ENCODE assay signal across 13 cellular contexts in the genomic region with DNA sequence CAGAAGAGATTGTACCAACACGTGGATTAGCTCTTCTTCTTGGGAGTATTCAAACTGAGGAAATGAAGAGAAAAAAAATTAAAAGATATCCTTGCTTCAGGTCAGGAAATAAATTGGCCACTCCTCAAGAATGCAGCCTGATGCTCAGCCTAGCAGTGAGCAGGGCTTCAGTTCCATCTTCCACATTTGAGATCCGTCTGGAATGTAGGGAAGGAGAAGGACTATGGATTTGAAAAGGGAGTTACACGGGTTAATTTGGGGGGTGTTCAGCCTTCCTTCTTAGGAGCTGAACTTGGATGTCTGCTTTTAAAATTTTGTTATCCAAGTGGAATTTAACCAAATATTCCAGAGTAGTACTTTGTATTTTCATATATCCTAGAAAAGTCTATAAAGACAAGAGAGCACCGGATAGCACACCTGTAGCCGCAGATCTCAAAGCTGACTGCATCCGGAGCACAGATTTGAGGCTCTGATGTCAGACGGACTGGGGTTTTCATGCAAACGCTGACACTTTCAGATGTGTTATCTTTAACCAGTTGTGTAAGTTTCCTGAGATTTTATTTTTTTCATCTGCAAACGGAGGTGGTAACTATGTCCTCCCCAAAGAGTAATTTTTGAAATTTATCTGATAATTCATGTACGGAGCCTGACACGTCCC.
"Had no signal": no experiment of that assay in that cellular context is flagged by ENCODE, and none has a peak within 500 bp of the region (broad histone marks: within the 10 kb centered on the region; RNA-seq: fewer than 3 reads in every experiment).

No MANE protein-coding gene starts in this region.

- H3K36me3 Mint-ChIP-seq: activated CD4-positive, alpha-beta memory T cell treated with anti-CD3 and anti-CD28 coated beads for 36 hours; activated CD8-positive, alpha-beta memory T cell treated with anti-CD3 and anti-CD28 coated beads, Interleukin-2, amount 10 ng/mL, durations not matched to agents 7 days and 5 days; naive thymus-derived CD8-positive, alpha-beta T cell had no signal

- H3K36me3 ChIP-seq: thyroid gland had no signal

- DNase-seq: activated CD4-positive, alpha-beta memory T cell treated with anti-CD3 and anti-CD28 coated beads for 36 hours; activated CD8-positive, alpha-beta memory T cell treated with anti-CD3 and anti-CD28 coated beads, Interleukin-2, amount 10 ng/mL, durations not matched to agents 7 days and 5 days; activated naive CD4-positive, alpha-beta T cell treated with anti-CD3 and anti-CD28 coated beads for 36 hours; activated T-cell treated with anti-CD3 and anti-CD28 coated beads, Interleukin-2, amount 50 U/mL, for 1 hour; erythroblast; islet precursor cell; naive thymus-derived CD8-positive, alpha-beta T cell; right cardiac atrium; T-helper 9 cell; thyroid gland had no signal

- H3K27ac ChIP-seq: thyroid gland had no signal

- H3K4me3 Mint-ChIP-seq: activated CD4-positive, alpha-beta memory T cell treated with anti-CD3 and anti-CD28 coated beads for 36 hours; activated CD8-positive, alpha-beta memory T cell treated with anti-CD3 and anti-CD28 coated beads, Interleukin-2, amount 10 ng/mL, durations not matched to agents 7 days and 5 days; activated naive CD4-positive, alpha-beta T cell treated with anti-CD3 and anti-CD28 coated beads for 36 hours; naive thymus-derived CD8-positive, alpha-beta T cell had no signal

- H3K9me3 Mint-ChIP-seq: activated CD4-positive, alpha-beta memory T cell treated with anti-CD3 and anti-CD28 coated beads for 36 hours; activated naive CD4-positive, alpha-beta T cell treated with anti-CD3 and anti-CD28 coated beads for 36 hours had no signal

- ATAC-seq: activated CD8-positive, alpha-beta memory T cell treated with anti-CD3 and anti-CD28 coated beads, Interleukin-2, amount 10 ng/mL, durations not matched to agents 7 days and 5 days; left lobe of liver; naive thymus-derived CD8-positive, alpha-beta T cell; right cardiac atrium had no signal

- H3K27me3 ChIP-seq: thyroid gland had no signal

- H3K27ac Mint-ChIP-seq: activated CD4-positive, alpha-beta memory T cell treated with anti-CD3 and anti-CD28 coated beads for 36 hours; activated CD8-positive, alpha-beta memory T cell treated with anti-CD3 and anti-CD28 coated beads, Interleukin-2, amount 10 ng/mL, durations not matched to agents 7 days and 5 days; activated naive CD4-positive, alpha-beta T cell treated with anti-CD3 and anti-CD28 coated beads for 36 hours; activated T-helper 2 cell treated with anti-CD3 and anti-CD28 coated beads, Interferon-gamma antibody, Interleukin-2, Interleukin-4, amounts not matched to agents 10 μg/mL and 5 μg/mL and 100 μg/mL, durations not matched to agents 14 hours and 24 hours and 36 hours; naive thymus-derived CD8-positive, alpha-beta T cell; progenitor cell of endocrine pancreas had no signal

- H3K4me1 Mint-ChIP-seq: activated CD8-positive, alpha-beta memory T cell treated with anti-CD3 and anti-CD28 coated beads, Interleukin-2, amount 10 ng/mL, durations not matched to agents 7 days and 5 days had no signal

- H3K9me3 ChIP-seq: thyroid gland had no signal

- H3K4me3 ChIP-seq: thyroid gland had no signal

- H3K4me1 ChIP-seq: thyroid gland had no signal
